In genomic region chr14:91837076-91837475, GRCh38 we compare ENCODE assay signal across 9 cellular contexts. TPM values are rescaled to one million over a fixed set of nuclear protein-coding genes. Genes with fewer than 3 reads are reported as not detected.
DNase-seq lines count a peak whose midpoint lies in the region; ATAC-seq and TF ChIP-seq lines count a peak whose summit lies in the region.
"Had no signal": no experiment of that assay in that cellular context is flagged by ENCODE, and none has a peak within 500 bp of the region (broad histone marks: within the 10 kb centered on the region; RNA-seq: fewer than 3 reads in every experiment).

No MANE protein-coding gene starts in this region.

- no peaks in the 10 kb centered on the region for H3K9me3 Mint-ChIP-seq in Caco-2 (ENCODE audit: unreplicated experiment)

- no peak for TF ChIP-seq EP300 in ovary (IDR thresholded peaks at IDR 0.05)

- H3K4me2 ChIP-seq in PC-9 = peak overlapping the region; percentile 87

- H3K4me3 ChIP-seq in Caco-2 (ENCODE audit: low read depth, low read length) (peak overlapping the region; percentile 94), PC-9 (peak overlapping the region; percentile 77), epithelial cell of proximal tubule (ENCODE audit: low read depth, low read length) (peak overlapping the region; percentile 66), ovary (peak overlapping the region; percentile 70)

- no peaks in the 10 kb centered on the region for H3K27me3 ChIP-seq in Caco-2 (replicated peaks; ENCODE audit: control insufficient read depth, insufficient read depth, low read length)
- H3K27me3 ChIP-seq in PC-9 (ENCODE audit: insufficient read depth, low read depth) = no peaks in the 10 kb centered on the region
- no peaks in the 10 kb centered on the region for H3K27me3 ChIP-seq in ovary

- intact Hi-C loops in Caco-2 (cut with micrococcal nuclease; ENCODE audit: unreplicated experiment) (loop anchor here (5.0 to 10.0 kb wide), 2 partner anchors 55 to 112 kb away; no protein-coding TSS in a partner anchor), PC-9 (cut with micrococcal nuclease; ENCODE audit: unreplicated experiment) (no loop called here), ovary (cut with DNase I) (no loop called here)

- 8 to 42% (median 21%) methylated on average over 12 of the region's 12 CpGs for WGBS in ovary, 3 donors

- CTCF ChIA-PET in Caco-2 (lab: Charles Lee) = no interaction called here
- CTCF ChIA-PET in PC-9 (lab: Charles Lee) = no interaction called here

- no peak for ATAC-seq in GM21825 (IDR thresholded peaks at IDR 0.05; ENCODE audit: unreplicated experiment)
- ATAC-seq in GM18867 (IDR thresholded peaks at IDR 0.05; ENCODE audit: unreplicated experiment) = no peak

- no peaks in the 10 kb centered on the region for H3K36me3 Mint-ChIP-seq in Caco-2 (ENCODE audit: insufficient read depth, unreplicated experiment)

- H3K4me1 Mint-ChIP-seq in Caco-2 (ENCODE audit: low read depth, unreplicated experiment) = peaks cover 9% of the 10 kb centered on the region

- H3K4me1 ChIP-seq in Caco-2 = peaks cover 19% of the 10 kb centered on the region
- H3K4me1 ChIP-seq in PC-9 (replicated peaks; ENCODE audit: insufficient read depth) = peaks cover 6% of the 10 kb centered on the region; the same call in 1 of the 2 replicates
- H3K4me1 ChIP-seq in ovary (ENCODE audit: insufficient read depth) = peaks cover 2% of the 10 kb centered on the region

- H3K36me3 ChIP-seq in Caco-2 (ENCODE audit: control insufficient read depth, insufficient read depth, low read length) = no peaks in the 10 kb centered on the region; the same call in 1 of the 2 replicates
- H3K36me3 ChIP-seq in PC-9 (ENCODE audit: low read depth) = no peaks in the 10 kb centered on the region
- H3K36me3 ChIP-seq in ovary = no peaks in the 10 kb centered on the region

- peak overlapping the region; percentile 81 for H3K27ac Mint-ChIP-seq in Caco-2 (ENCODE audit: unreplicated experiment)

- H3K9me3 ChIP-seq in Caco-2 (no peaks in the 10 kb centered on the region), PC-9 (ENCODE audit: insufficient read depth, low read depth) (no peaks in the 10 kb centered on the region), ovary (no peaks in the 10 kb centered on the region)

- TF ChIP-seq CTCF in Caco-2 (IDR thresholded peaks at IDR 0.05; ENCODE audit: insufficient read depth in 1 of 2, low read depth in 1 of 2, low read length in 1 of 2, severe bottlenecking in 1 of 2, unreplicated experiment in 1 of 2) = no peak
- no peak for TF ChIP-seq CTCF in PC-9 (conservative IDR thresholded peaks at IDR 0.05)
- no peak for TF ChIP-seq CTCF in epithelial cell of proximal tubule (conservative IDR thresholded peaks at IDR 0.05; ENCODE audit: low read depth, low read length)
- no peak for TF ChIP-seq CTCF in ovary (IDR thresholded peaks at IDR 0.05)

- peak overlapping the region; percentile 92 for H2AFZ ChIP-seq in PC-9

- BruUV-seq in Caco-2 (replicated peaks; lab: Mats Ljungman, UMichigan) (no TSS peak), PC-9 (replicated peaks; lab: Mats Ljungman, UMichigan) (no TSS peak)

- no peaks in the 10 kb centered on the region for H3K27me3 Mint-ChIP-seq in Caco-2 (ENCODE audit: insufficient read depth, unreplicated experiment)

- no peaks in the 10 kb centered on the region for H3F3A ChIP-seq in PC-9 (ENCODE audit: insufficient read depth, low read depth)

- POLR2A ChIA-PET in Caco-2 (lab: Charles Lee) (no interaction called here), PC-9 (lab: Charles Lee; ENCODE audit: unreplicated experiment) (no interaction called here)

- no peaks in the 10 kb centered on the region for H4K20me1 ChIP-seq in PC-9 (ENCODE audit: insufficient read depth)

- H3K27ac ChIP-seq in PC-9 (no peak overlapping the region), ovary (no peak overlapping the region)

- no peak for TF ChIP-seq POLR2A in ovary (IDR thresholded peaks at IDR 0.05)

- DNase-seq in Caco-2 = no peak
- no peak for DNase-seq in PC-9
- DNase-seq in epithelial cell of proximal tubule (ENCODE audit: low read depth) = no peak
- no peak for DNase-seq in ovary
- DNase-seq in GDM1 (lab: John Stamatoyannopoulos, UW) = no peak
- DNase-seq in NCI-H2029 (lab: John Stamatoyannopoulos, UW) = no peak
- DNase-seq: amniotic stem cell had no signal

- H3K79me2 ChIP-seq in PC-9 (ENCODE audit: low read depth) = 0 out of 2 replicates have a peak, but pooled peaks cover 4% of the 10 kb centered on the region

- H3K4me3 Mint-ChIP-seq in Caco-2 (ENCODE audit: unreplicated experiment) = peak overlapping the region; percentile 90

- no peaks in the 10 kb centered on the region for H3K9me2 ChIP-seq in PC-9 (ENCODE audit: insufficient read depth)

RNA-seq across cellular contexts. Expression of gene TC2N, which starts 30.3 kb away (rescaled TPM):
- total RNA-seq in Caco-2 (2022) (30.6 and 31.0 TPM in 2 replicates), PC-9 (2021) (5.1 and 7.7 TPM in 2 replicates), epithelial cell of proximal tubule (3.0 and 5.1 TPM in 2 replicates), ovary (10 to 100 TPM in 4 of 7 donors, 1 to 10 TPM in 3; 2.2 to 81.7 (median 14.7) TPM)
- polyA plus RNA-seq in ovary = 10 to 100 TPM in 1 of 2 donors, 1 to 10 TPM in 1; 5.4 to 12.4 TPM
